Comparison of ENCODE assay signal across 5 cellular contexts in genomic region chr2:221107424-221107823, GRCh38.
"Had no signal": no experiment of that assay in that cellular context is flagged by ENCODE, and none has a peak within 500 bp of the region (broad histone marks: within the 10 kb centered on the region; RNA-seq: fewer than 3 reads in every experiment).

No MANE protein-coding gene starts in this region.

- ATAC-seq: HepG2, K562 had no signal

- DNase-seq: IMR-90, KBM-7, KG1 had no signal

- H3K4me3 ChIP-seq: K562 had no signal
